In the genomic region with DNA sequence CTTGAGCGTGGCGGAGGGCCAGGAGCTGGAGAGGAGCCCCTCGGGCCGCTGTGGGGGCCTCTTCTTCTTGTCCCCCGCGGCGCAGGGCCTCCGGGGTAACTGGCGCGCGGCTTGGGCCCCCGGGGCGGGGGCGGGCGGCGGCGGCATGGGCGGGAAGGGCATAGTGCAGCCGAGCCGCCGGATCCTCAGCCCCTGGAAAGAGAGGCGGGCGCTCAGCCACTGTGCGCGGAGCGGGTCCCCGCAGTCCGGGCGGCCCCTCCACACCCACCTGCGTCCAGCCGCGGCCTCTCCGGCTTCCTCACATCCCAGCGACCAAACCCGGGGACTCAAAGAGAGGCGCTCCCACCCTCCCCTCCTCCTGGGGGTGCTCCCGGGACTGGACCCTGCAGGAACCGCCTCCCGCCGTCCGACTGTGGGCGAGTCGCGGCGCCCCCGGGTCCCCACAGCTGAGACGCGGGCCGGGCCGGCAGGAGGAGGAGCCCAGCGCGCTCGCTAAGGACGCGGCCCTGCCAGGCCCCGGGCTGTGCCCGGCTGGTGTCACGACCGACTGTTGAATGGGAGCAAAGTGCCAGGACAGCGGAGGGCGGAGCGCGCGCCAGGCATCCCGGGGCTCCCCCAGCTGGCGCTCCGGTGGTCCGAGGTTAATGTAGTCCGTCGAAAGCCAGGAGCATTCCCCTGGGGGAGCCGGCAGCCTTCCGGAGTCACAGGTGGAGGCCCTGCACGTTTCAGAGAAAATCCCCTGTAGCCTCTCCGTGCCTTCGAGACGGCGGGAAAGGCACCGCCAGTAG, we compare ENCODE assay signal across 8 cellular contexts. TPM values are rescaled to one million over a fixed set of nuclear protein-coding genes. Genes with fewer than 3 reads are reported as not detected.
DNase-seq lines count a peak whose midpoint lies in the region; ATAC-seq and TF ChIP-seq lines count a peak whose summit lies in the region.

A gene with protein sequence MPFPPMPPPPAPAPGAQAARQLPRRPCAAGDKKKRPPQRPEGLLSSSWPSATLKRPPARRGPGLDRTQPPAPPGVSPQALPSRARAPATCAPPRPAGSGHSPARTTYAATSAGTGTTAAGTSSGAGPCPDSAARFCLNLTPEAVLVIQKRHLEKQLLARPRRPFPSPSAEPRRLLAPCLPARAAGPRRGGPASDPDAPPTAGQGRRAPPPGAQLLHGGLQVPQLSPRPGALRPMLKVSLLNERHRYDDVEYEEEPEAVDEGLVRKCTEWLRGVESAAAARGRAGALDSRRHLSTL (minus strand): TSS at position 412 of the 788 bp plus-strand sequence. CDS start 250 bp downstream, at position 162.

- H3K79me2 ChIP-seq in fibroblast of lung (ENCODE audit: control insufficient read depth, insufficient read depth, low read length): no peaks in the 10 kb centered on the region

- H3K27ac ChIP-seq in SJSA1 (no peak within 1 kb of the TSS), fibroblast of lung (ENCODE audit: insufficient read depth, low read length) (no peak within 1 kb of the TSS)

- no peaks in the 10 kb centered on the region for H3K9me3 ChIP-seq in SJSA1 (replicated peaks)
- no peaks in the 10 kb centered on the region for H3K9me3 ChIP-seq in fibroblast of lung (ENCODE audit: control insufficient read depth, insufficient read depth, low read depth, low read length)

- no peaks in the 10 kb centered on the region for H3K36me3 ChIP-seq in SJSA1
- no peaks in the 10 kb centered on the region for H3K36me3 ChIP-seq in fibroblast of lung (ENCODE audit: control insufficient read depth, insufficient read depth, low read length)

- ATAC-seq in HG02798 (IDR thresholded peaks at IDR 0.05; ENCODE audit: poor library complexity, unreplicated experiment) (peak; percentile 57), omental fat pad (ENCODE audit: low FRiP score) (peak; percentile 29)

- no peak within 1 kb of the TSS for H3K9ac ChIP-seq in fibroblast of lung (ENCODE audit: insufficient read depth, low read length)

- H3K4me3 ChIP-seq in SJSA1 (peak within 1 kb of the TSS; percentile 41), fibroblast of lung (replicated peaks in 1 of 4; ENCODE audit: control extremely low read depth in 1 of 4, insufficient read depth in 1 of 4, low read depth in 3 of 4, low read length in 4 of 4) (peak within 1 kb of the TSS in 1 of 4 experiments; percentile 33)

- no peaks in the 10 kb centered on the region for H3K27me3 ChIP-seq in SJSA1 (replicated peaks)
- H3K27me3 ChIP-seq in fibroblast of lung (ENCODE audit: control insufficient read depth, insufficient read depth, low read length): peaks cover 34% of the 10 kb centered on the region

- H3K4me2 ChIP-seq in fibroblast of lung (ENCODE audit: extremely low read depth, insufficient read depth, low read length): peak within 1 kb of the TSS; percentile 25

- peak; percentile 67 for DNase-seq in activated CD8-positive, alpha-beta memory T cell treated with anti-CD3 and anti-CD28 coated beads for 24 hours
- DNase-seq in activated CD8-positive, alpha-beta memory T cell treated with anti-CD3 and anti-CD28 coated beads, Interleukin-2, amount 50 U/mL, for 4 hours: no peak
- DNase-seq in SJSA1 (ENCODE audit: low read depth in 1 of 2, low spot score in 2 of 2) (peak in 1 of 2 experiments; percentile 41), fibroblast of lung (ENCODE audit: low read depth in 2 of 2) (no peak), omental fat pad (ENCODE audit: low spot score) (no peak), NCI-H2029 treated with DMSO at 0.1 percent for 48 hours (lab: John Stamatoyannopoulos, UW) (no peak), DMS114 treated with DMSO at 0.1 percent for 48 hours (lab: John Stamatoyannopoulos, UW; ENCODE audit: unreplicated experiment) (no peak)

- H4K20me1 ChIP-seq in fibroblast of lung (ENCODE audit: control insufficient read depth, extremely low read depth, insufficient read depth, low read length): no peaks in the 10 kb centered on the region

- no peak for TF ChIP-seq CTCF in fibroblast of lung (conservative IDR thresholded peaks at IDR 0.05 in 1 of 2, IDR thresholded peaks at IDR 0.05 in 1 of 2; ENCODE audit: low read depth in 1 of 2, low read length in 2 of 2)
- TF ChIP-seq CTCF in omental fat pad (IDR thresholded peaks at IDR 0.05): no peak

- H2AFZ ChIP-seq in fibroblast of lung (ENCODE audit: low read length): no peak within 1 kb of the TSS

- peaks cover 12% of the 10 kb centered on the region for H3K4me1 ChIP-seq in SJSA1 (replicated peaks)
- H3K4me1 ChIP-seq in fibroblast of lung (ENCODE audit: control insufficient read depth, extremely low read depth, insufficient read depth, low read length): no peaks in the 10 kb centered on the region

RNA-seq across cellular contexts. Expression of the gene that starts here (rescaled TPM):
- total RNA-seq in SJSA1 (2014; rRNA removed; shearing (Covaris generic)): 0.76 and 1.0 TPM in 2 replicates
- not detected in 2 replicates for total RNA-seq in fibroblast of lung
- 0.01 TPM in 1 of 2 replicates, not detected in the other for polyA plus RNA-seq in fibroblast of lung
- polyA plus RNA-seq in fibroblast of lung (2012): not detected in 2 replicates
- polyA minus RNA-seq in fibroblast of lung (ENCODE audit: low replicate concordance): not detected in 2 replicates
- under 1 TPM in 3 of 4 donors, not detected in 1; 0.37 to 0.63 (median 0.38) TPM for total RNA-seq in omental fat pad

Comparison
In these comparisons a context has a peak if more than half of its experiments do, and no peak if none do; other contexts are left out.
1. Peak in ATAC-seq in omental fat pad; RNA of the gene not detected or under 1 TPM.